11 cellular contexts compared by ENCODE assay signal in the genomic region with DNA sequence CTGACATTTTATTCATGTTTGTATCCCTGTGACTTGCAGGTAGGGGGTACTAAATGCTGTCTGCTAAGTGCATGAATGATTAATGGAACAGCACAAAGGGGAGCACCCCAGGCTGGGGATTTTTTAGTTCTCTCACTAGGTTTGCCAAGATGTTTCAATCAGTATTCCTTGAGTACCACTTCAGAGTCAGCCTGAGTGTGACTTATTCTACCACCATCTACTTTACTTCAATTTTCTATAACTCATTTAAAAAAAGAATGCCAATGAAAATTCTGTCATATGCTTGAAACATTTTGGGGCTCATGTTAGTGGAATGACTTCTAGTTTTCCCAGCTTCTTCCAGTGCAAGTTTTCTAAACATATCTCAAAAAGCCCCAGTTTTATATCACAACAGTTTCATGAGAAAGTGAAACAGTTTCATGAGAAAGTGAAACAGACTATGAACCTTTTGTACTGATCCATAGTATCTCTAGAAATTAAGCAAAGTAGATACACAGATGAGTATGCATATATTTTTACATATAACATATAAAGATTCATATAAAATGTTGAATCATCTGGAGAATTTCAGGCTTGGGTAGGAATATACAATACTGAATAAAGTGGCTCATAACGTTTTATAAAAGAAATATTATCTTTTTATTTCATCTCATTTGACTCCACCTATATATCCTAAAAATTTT.
DNase-seq lines count a peak whose midpoint lies in the region; ATAC-seq and TF ChIP-seq lines count a peak whose summit lies in the region.
"Had no signal": no experiment of that assay in that cellular context is flagged by ENCODE, and none has a peak within 500 bp of the region (broad histone marks: within the 10 kb centered on the region; RNA-seq: fewer than 3 reads in every experiment).

No MANE protein-coding gene starts in this region.

- no peak overlapping the region for H2AFZ ChIP-seq in neural progenitor cell (replicated peaks)

- intact Hi-C loops in tibial artery (cut with DNase I; ENCODE audit: low total_unique reads) = no loop called here
- intact Hi-C loops in activated CD4-positive, alpha-beta memory T cell treated with anti-CD3 and anti-CD28 coated beads for 36 hours (cut with micrococcal nuclease) = loop anchor here (5.0 kb wide), 1 partner anchor 34 kb away; no protein-coding TSS in a partner anchor

- H3K4me1 ChIP-seq in neural progenitor cell (no peaks in the 10 kb centered on the region), tibial artery (no peaks in the 10 kb centered on the region)

- H3K9me3 Mint-ChIP-seq in activated naive CD4-positive, alpha-beta T cell treated with anti-CD3 and anti-CD28 coated beads, Interleukin-2, amount 50 U/mL, for 72 hours = peaks cover 0 to 5% of the 10 kb centered on the region in 2 donors
- H3K9me3 Mint-ChIP-seq in neural progenitor cell = peaks cover 3% of the 10 kb centered on the region
- H3K9me3 Mint-ChIP-seq in activated CD4-positive, alpha-beta memory T cell treated with anti-CD3 and anti-CD28 coated beads for 36 hours = peaks cover 6% of the 10 kb centered on the region

- H3K36me3 Mint-ChIP-seq in activated naive CD4-positive, alpha-beta T cell treated with anti-CD3 and anti-CD28 coated beads, Interleukin-2, amount 50 U/mL, for 72 hours = no peaks in the 10 kb centered on the region
- no peaks in the 10 kb centered on the region for H3K36me3 Mint-ChIP-seq in neural progenitor cell
- peaks cover 1% of the 10 kb centered on the region for H3K36me3 Mint-ChIP-seq in activated CD4-positive, alpha-beta memory T cell treated with anti-CD3 and anti-CD28 coated beads for 36 hours

- no peak for TF ChIP-seq CTCF in neural progenitor cell (IDR thresholded peaks at IDR 0.05)
- no peak for TF ChIP-seq CTCF in tibial artery (IDR thresholded peaks at IDR 0.05)

- no peaks in the 10 kb centered on the region for H4K20me1 ChIP-seq in neural progenitor cell (ENCODE audit: low read depth)

- CTCF ChIA-PET in activated CD4-positive, alpha-beta memory T cell treated with anti-CD3 and anti-CD28 coated beads for 36 hours (lab: Charles Lee) = interaction anchor here (1.2 kb wide), 1 partner anchor 18 kb away, joined by 5 read pairs; no protein-coding TSS in a partner anchor

- H3K27ac ChIP-seq in neural progenitor cell (no peak overlapping the region), tibial artery (no peak overlapping the region)
- H3K27ac ChIP-seq: dorsolateral prefrontal cortex had no signal

- peaks cover 6% of the 10 kb centered on the region for H3K4me1 Mint-ChIP-seq in neural progenitor cell
- H3K4me1 Mint-ChIP-seq in activated CD4-positive, alpha-beta memory T cell treated with anti-CD3 and anti-CD28 coated beads for 36 hours (ENCODE audit: low read depth) = peaks cover 4% of the 10 kb centered on the region

- H3K4me3 ChIP-seq in neural progenitor cell = no peak overlapping the region
- no peak overlapping the region for H3K4me3 ChIP-seq in tibial artery
- H3K4me3 ChIP-seq: dorsolateral prefrontal cortex had no signal

- ATAC-seq in activated naive CD4-positive, alpha-beta T cell treated with anti-CD3 and anti-CD28 coated beads, Interleukin-2, amount 50 U/mL, for 72 hours = peak; percentile 33 to 92
- ATAC-seq in GM21723 (IDR thresholded peaks at IDR 0.05; ENCODE audit: unreplicated experiment) = peak; percentile 84
- peak; percentile 91 for ATAC-seq in HG03139 (IDR thresholded peaks at IDR 0.05; ENCODE audit: unreplicated experiment)

- POLR2A ChIA-PET in activated CD4-positive, alpha-beta memory T cell treated with anti-CD3 and anti-CD28 coated beads for 36 hours (lab: Charles Lee) = no interaction called here

- H3K27me3 ChIP-seq in neural progenitor cell (no peaks in the 10 kb centered on the region), tibial artery (no peaks in the 10 kb centered on the region)
- H3K27me3 ChIP-seq: dorsolateral prefrontal cortex had no signal

- H3K36me3 ChIP-seq in neural progenitor cell = no peaks in the 10 kb centered on the region
- H3K36me3 ChIP-seq in tibial artery = no peaks in the 10 kb centered on the region

- H3K4me2 ChIP-seq in neural progenitor cell = no peak overlapping the region

- H3K9me3 ChIP-seq in neural progenitor cell (ENCODE audit: low read depth) (no peaks in the 10 kb centered on the region), tibial artery (no peaks in the 10 kb centered on the region)

- no peaks in the 10 kb centered on the region for H3K27me3 Mint-ChIP-seq in neural progenitor cell (ENCODE audit: insufficient read depth, low read depth)
- no peaks in the 10 kb centered on the region for H3K27me3 Mint-ChIP-seq in activated CD4-positive, alpha-beta memory T cell treated with anti-CD3 and anti-CD28 coated beads for 36 hours

- no peaks in the 10 kb centered on the region for H3K79me2 ChIP-seq in neural progenitor cell (ENCODE audit: low read depth)

- H3K27ac Mint-ChIP-seq in activated naive CD4-positive, alpha-beta T cell treated with anti-CD3 and anti-CD28 coated beads, Interleukin-2, amount 50 U/mL, for 72 hours = no peak overlapping the region
- H3K27ac Mint-ChIP-seq in neural progenitor cell = no peak overlapping the region
- H3K27ac Mint-ChIP-seq in activated CD4-positive, alpha-beta memory T cell treated with anti-CD3 and anti-CD28 coated beads for 36 hours = no peak overlapping the region

- no peak overlapping the region for H3K9ac ChIP-seq in neural progenitor cell

- no peaks in the 10 kb centered on the region for H3F3A ChIP-seq in neural progenitor cell (ENCODE audit: low read depth)

- DNase-seq in activated naive CD4-positive, alpha-beta T cell treated with anti-CD3 and anti-CD28 coated beads, Interleukin-2, amount 50 U/mL, for 72 hours (ENCODE audit: low spot score in 2 of 2) = no peak
- no peak for DNase-seq in activated naive CD4-positive, alpha-beta T cell (lab: John Stamatoyannopoulos, UW)
- DNase-seq in neural progenitor cell (ENCODE audit: low spot score) (peak; percentile 12), activated T-cell treated with anti-CD3 and anti-CD28 coated beads for 4 hours (no peak), tibial artery (no peak)
- no peak for DNase-seq in activated CD4-positive, alpha-beta memory T cell treated with anti-CD3 and anti-CD28 coated beads for 36 hours
- DNase-seq: dorsolateral prefrontal cortex, NCI-H1105 treated with DMSO at 0.1 percent for 48 hours, retina had no signal

- H3K4me3 Mint-ChIP-seq in neural progenitor cell = no peak overlapping the region
- H3K4me3 Mint-ChIP-seq in activated CD4-positive, alpha-beta memory T cell treated with anti-CD3 and anti-CD28 coated beads for 36 hours = no peak overlapping the region
